ENCODE assay signal across 22 cellular contexts in genomic region chr9:109277451-109277850, GRCh38. TPM values are rescaled to one million over a fixed set of nuclear protein-coding genes. Genes with fewer than 3 reads are reported as not detected.
DNase-seq lines count a peak whose midpoint lies in the region; ATAC-seq, FAIRE-seq and TF ChIP-seq lines count a peak whose summit lies in the region.
"Had no signal": no experiment of that assay in that cellular context is flagged by ENCODE, and none has a peak within 500 bp of the region (broad histone marks: within the 10 kb centered on the region; RNA-seq: fewer than 3 reads in every experiment).

No MANE protein-coding gene starts in this region.

- H3K36me3 ChIP-seq in K562 (ENCODE audit: control insufficient read depth, insufficient read depth, low read length) (no peaks in the 10 kb centered on the region), right atrium auricular region (no peaks in the 10 kb centered on the region), gastrocnemius medialis (no peaks in the 10 kb centered on the region)
- H3K36me3 ChIP-seq: prostate gland had no signal

- intact Hi-C loops in K562 (cut with micrococcal nuclease) = loop anchor here (10.0 kb wide), 1 partner anchor 63 kb away; no protein-coding TSS in a partner anchor
- intact Hi-C loops in gastrocnemius medialis (cut with DNase I; ENCODE audit: low total_unique reads) = no loop called here
- intact Hi-C loops in posterior cingulate gyrus (cut with DNase I) = no loop called here

- no peak overlapping the region for H3K4me2 ChIP-seq in K562 (ENCODE audit: insufficient read depth, low read length)
- H3K4me2 ChIP-seq: SK-N-SH, smooth muscle cell had no signal

- TF ChIP-seq EP300 in K562 (IDR thresholded peaks at IDR 0.05; ENCODE audit: low read length) = no peak

- H3K27me3 ChIP-seq in K562 (ENCODE audit: control insufficient read depth in 2 of 2, insufficient read depth in 2 of 2, low read length in 2 of 2) = peaks cover 15 to 51% of the 10 kb centered on the region in 2 experiments; a peak in 4 of 5 replicates
- no peaks in the 10 kb centered on the region for H3K27me3 ChIP-seq in right atrium auricular region
- no peaks in the 10 kb centered on the region for H3K27me3 ChIP-seq in gastrocnemius medialis

- TF ChIP-seq RAD21 in K562 (CRISPR knock-in tag; conservative IDR thresholded peaks at IDR 0.05 in 1 of 2, IDR thresholded peaks at IDR 0.05 in 1 of 2) = no peak

- H4K20me1 ChIP-seq in K562 (replicated peaks; ENCODE audit: control insufficient read depth, insufficient read depth, low read length) = no peaks in the 10 kb centered on the region

- H3K4me3 ChIP-seq in K562 (no peak overlapping the region), right atrium auricular region (no peak overlapping the region), gastrocnemius medialis (no peak overlapping the region)
- H3K4me3 ChIP-seq: prostate gland, smooth muscle cell had no signal

- H3K4me1 ChIP-seq in K562 (replicated peaks in 1 of 2; ENCODE audit: control insufficient read depth in 2 of 2, insufficient read depth in 2 of 2, low read length in 2 of 2) = peaks cover 0 to 3% of the 10 kb centered on the region in 2 experiments; a peak in 1 of 5 replicates
- H3K4me1 ChIP-seq in right atrium auricular region = peaks cover 0 to 29% of the 10 kb centered on the region in 2 donors
- peaks cover 13 to 18% of the 10 kb centered on the region in 2 donors for H3K4me1 ChIP-seq in gastrocnemius medialis

- POLR2A ChIA-PET in K562 (lab: Yijun Ruan, JAX) = no interaction called here

- 2% methylated on average over 8 of the region's 9 CpGs for WGBS in K562 (ENCODE audit: insufficient coverage, low coverage, missing lambda C conversion rate)

- peak; percentile 54 for DNase-seq in HuH-7.5 (ENCODE audit: low spot score)
- DNase-seq in K562 (ENCODE audit: extremely low read depth in 1 of 4, low spot score in 3 of 4) = no peak
- no peak for DNase-seq in right atrium auricular region (ENCODE audit: low spot score)
- peak in 1 of 2 donors; percentile 40 for DNase-seq in gastrocnemius medialis
- no peak for DNase-seq in GM13976 (ENCODE audit: low spot score)
- DNase-seq in posterior cingulate gyrus = no peak
- DNase-seq: activated CD4-positive, alpha-beta T cell treated with anti-CD3 and anti-CD28 coated beads, Interleukin-2, amount 50 U/mL, for 4 hours; activated effector memory CD4-positive, alpha-beta T cell treated with anti-CD3 and anti-CD28 coated beads, Interleukin-2, amount 50 U/mL, for 16 hours; EL; glutamatergic neuron; KG1; NCI-H345; SK-N-SH had no signal

- peak; percentile 21; the same call in 1 of the 3 replicates for ATAC-seq in K562
- peak; percentile 43 to 48 for ATAC-seq in gastrocnemius medialis
- ATAC-seq in HG03354 (IDR thresholded peaks at IDR 0.05; ENCODE audit: poor library complexity, severe bottlenecking, unreplicated experiment) = no peak
- ATAC-seq in HG03442 (IDR thresholded peaks at IDR 0.05; ENCODE audit: unreplicated experiment) = no peak
- ATAC-seq: stimulated activated memory B cell treated with anti-CD40 and anti-IgM and Interleukin-4, amounts not matched to agents 10 μg/mL and 1 μg/mL and 100 μg/mL, for 72 hours had no signal

- in situ Hi-C loops in K562 (cut with MboI) = no loop called here
- in situ Hi-C loops in gastrocnemius medialis (cut with MboI; ENCODE audit: low sequenced_read_pairs in 4 of 4) = no loop called here
- in situ Hi-C loops in GM13976 (cut with MboI; ENCODE audit: low sequenced_read_pairs, unreplicated experiment) = no loop called here

- H2AFZ ChIP-seq in K562 (ENCODE audit: low read depth, low read length) = no peak overlapping the region

- FAIRE-seq in K562 (lab: Jason Lieb, UNC) = no peak
- FAIRE-seq: H54, RCC 7860 had no signal

- no peak for TF ChIP-seq POLR2A in K562 (conservative IDR thresholded peaks at IDR 0.05)
- TF ChIP-seq POLR2A in gastrocnemius medialis (IDR thresholded peaks at IDR 0.05) = no peak

- no peaks in the 10 kb centered on the region for H3K9me3 ChIP-seq in K562 (replicated peaks; ENCODE audit: control insufficient read depth, insufficient read depth, low read depth, low read length)
- H3K9me3 ChIP-seq in right atrium auricular region = no peaks in the 10 kb centered on the region
- H3K9me3 ChIP-seq in gastrocnemius medialis = no peaks in the 10 kb centered on the region
- H3K9me3 ChIP-seq: prostate gland, SK-N-SH had no signal

- TF ChIP-seq CTCF in K562 (IDR thresholded peaks at IDR 0.05 in 2 of 3, conservative IDR thresholded peaks at IDR 0.05 in 1 of 3; ENCODE audit: insufficient read depth in 2 of 3, low read depth in 1 of 3, low read length in 3 of 3) = no peak
- TF ChIP-seq CTCF in right atrium auricular region (IDR thresholded peaks at IDR 0.05) = no peak
- no peak for TF ChIP-seq CTCF in gastrocnemius medialis (IDR thresholded peaks at IDR 0.05 in 4 of 5, conservative IDR thresholded peaks at IDR 0.05 in 1 of 5)
- TF ChIP-seq CTCF in GM13976 (IDR thresholded peaks at IDR 0.05; ENCODE audit: borderline replicate concordance, control extremely low read depth, extremely low read depth, insufficient read depth, missing control alignments) = no peak

- no peaks in the 10 kb centered on the region for H3K9me1 ChIP-seq in K562 (ENCODE audit: control insufficient read depth, insufficient read depth, low read length)

- peak overlapping the region in 1 of 2 experiments; percentile 36; a peak in 1 of 4 replicates for H3K9ac ChIP-seq in K562 (ENCODE audit: insufficient read depth in 1 of 2, low read depth in 2 of 2, low read length in 2 of 2)
- H3K9ac ChIP-seq: SK-N-SH had no signal

- CTCF ChIA-PET in K562 (lab: Yijun Ruan, JAX; ENCODE audit: low intra/inter-chr PET ratio) = no interaction called here

- no peak overlapping the region for H3K27ac ChIP-seq in K562 (ENCODE audit: extremely low read depth, low read depth, low read length)
- H3K27ac ChIP-seq in right atrium auricular region = peak overlapping the region; percentile 23 to 39
- peak overlapping the region in 2 of 4 donors; percentile 26 to 48 for H3K27ac ChIP-seq in gastrocnemius medialis
- H3K27ac ChIP-seq: prostate gland, VCaP had no signal

- H3K79me2 ChIP-seq in K562 (ENCODE audit: control insufficient read depth, insufficient read depth, low read length) = no peaks in the 10 kb centered on the region

- no TSS peak for BruUV-seq in K562 (replicated peaks; lab: Mats Ljungman, UMichigan)

TF ChIP-seq in K562, 482 proteins besides CTCF, POLR2A, EP300 and RAD21 (continues in another document):
- no peak for TF ChIP-seq UBTF (IDR thresholded peaks at IDR 0.05; ENCODE audit: borderline replicate concordance in 1 of 2, low read depth in 2 of 2, low read length in 2 of 2)
- TF ChIP-seq ZNF699 (CRISPR knock-in tag; IDR thresholded peaks at IDR 0.05; ENCODE audit: insufficient replicate concordance) = no peak
- TF ChIP-seq ATF3 (IDR thresholded peaks at IDR 0.05) = no peak
- no peak for TF ChIP-seq ATF3 (CRISPR knock-in tag; conservative IDR thresholded peaks at IDR 0.05)
- TF ChIP-seq C11orf30 (IDR thresholded peaks at IDR 0.05; ENCODE audit: low read depth) = no peak
- TF ChIP-seq KDM2B (CRISPR knock-in tag; IDR thresholded peaks at IDR 0.05) = no peak
- no peak for TF ChIP-seq ETV6 (IDR thresholded peaks at IDR 0.05; ENCODE audit: borderline replicate concordance in 1 of 2, low read depth in 2 of 2, low read length in 1 of 2)
- TF ChIP-seq ETV6 (CRISPR knock-in tag; IDR thresholded peaks at IDR 0.05; ENCODE audit: borderline replicate concordance) = no peak

RNA-seq across cellular contexts. Expression of gene EPB41L4B, which starts 43.4 kb away (rescaled TPM):
- total RNA-seq in K562 (2011; cell fraction: chromatin; rRNA removed; ENCODE audit: low replicate concordance) = 0.30 and 0.56 TPM in 2 replicates
- total RNA-seq in K562 (2011; cell fraction: nucleolus; rRNA removed) = 0.26 and 0.33 TPM in 2 replicates
- 0.29 and 1.1 TPM in 2 replicates for total RNA-seq in K562 (2011; cell fraction: nucleoplasm; rRNA removed)
- total RNA-seq in K562 (2014; rRNA removed) = 0.04 and 0.09 TPM in 2 replicates
- total RNA-seq in K562 (2014; rRNA removed; fragmentation: Illumina TruSeq; extraction: Trizol) = 0.29 and 0.32 TPM in 2 replicates
- 0.08 and 0.11 TPM in 2 replicates for total RNA-seq in K562 (2015; rRNA removed; fragmentation: Illumina TruSeq; extraction: Trizol)
- total RNA-seq in K562 (2021) = 0.38 and 0.63 TPM in 2 replicates
- 0.22 and 0.38 TPM in 2 replicates for polyA plus RNA-seq in K562 (2011; rRNA removed)
- polyA plus RNA-seq in K562 (2011; cell fraction: cytosol; rRNA removed) = 0.13 TPM in 2 replicates
- 0.38 and 0.53 TPM in 2 replicates for polyA plus RNA-seq in K562 (2011; cell fraction: nucleus; rRNA removed)
- polyA plus RNA-seq in K562 (2012) = 0.08 and 0.12 TPM in 2 replicates
- polyA plus RNA-seq in K562 (2014; fragmentation: Illumina TruSeq; extraction: Trizol) = 0.24 and 0.30 TPM in 2 replicates
- under 1 TPM; 0.13 to 0.21 TPM for polyA plus RNA-seq in K562 (2014; fragmentation: Nextera tagmentation; extraction: Ambion mirVana)
- polyA plus RNA-seq in K562 (2014; rRNA removed) = 0.21 and 0.28 TPM in 2 replicates
- 0.27 and 0.60 TPM in 2 replicates for polyA minus RNA-seq in K562 (2011; rRNA and poly(A)+ RNA removed)
- polyA minus RNA-seq in K562 (2011; cell fraction: cytosol; rRNA and poly(A)+ RNA removed) = 0.46 TPM in 1 of 2 replicates, not detected in the other
- polyA minus RNA-seq in K562 (2011; cell fraction: nucleus; rRNA and poly(A)+ RNA removed) = 0.13 and 0.22 TPM in 2 replicates
- total RNA-seq in right atrium auricular region = 10 to 100 TPM; 15.3 to 30.4 TPM
- total RNA-seq in gastrocnemius medialis = 1 to 10 TPM; 3.8 to 6.9 (median 6.1) TPM
- polyA plus RNA-seq: CD14-positive monocyte had no signal

Comparison
In these comparisons a context has a peak if more than half of its experiments do, and no peak if none do; other contexts are left out.
1. ATAC-seq: peak in K562 (single experiment) and gastrocnemius medialis (2 of 2); none in HG03354 (single experiment) and HG03442 (single experiment).